1 cellular context compared by ENCODE assay signal in the genomic region with DNA sequence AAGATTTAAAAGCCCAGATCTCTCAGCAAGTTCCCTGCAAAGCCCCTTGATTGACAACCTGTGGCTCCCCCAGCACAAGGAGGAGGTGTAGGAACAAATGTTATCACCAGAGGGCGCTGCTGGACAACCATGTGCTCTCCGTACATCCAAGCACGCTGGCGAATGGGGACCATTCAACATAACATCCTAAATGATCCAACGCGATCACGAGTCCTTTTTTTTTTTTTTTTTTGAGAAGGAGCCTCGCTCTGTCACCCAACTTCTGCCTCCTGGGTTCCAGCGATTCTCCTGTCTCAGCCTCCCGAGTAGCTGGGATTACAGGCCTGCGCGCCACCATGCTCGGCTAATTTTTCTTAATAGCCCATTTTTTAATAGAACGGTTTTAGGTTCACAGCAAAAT.
A peak's percentile ranks its signal among the peaks of the same experiment; 100 is the strongest.
TF ChIP-seq lines count a peak whose summit lies in the region.

No MANE protein-coding gene starts in this region.

TF ChIP-seq in GM12878, 131 proteins besides CTCF, POLR2A, EP300 and RAD21 (continued from another document):
- TF ChIP-seq PBX3 (IDR thresholded peaks at IDR 0.05; ENCODE audit: insufficient replicate concordance, low read depth, low read length) (peak; percentile 74), WRNIP1 (IDR thresholded peaks at IDR 0.05; ENCODE audit: borderline replicate concordance, low read depth, low read length) (no peak), MTA2 (IDR thresholded peaks at IDR 0.05; ENCODE audit: low read depth) (no peak), BCL11A (IDR thresholded peaks at IDR 0.05; ENCODE audit: low read depth, low read length) (no peak), ATF7 (IDR thresholded peaks at IDR 0.05; ENCODE audit: low read depth) (no peak), YY1 (IDR thresholded peaks at IDR 0.05; ENCODE audit: low read depth, low read length) (0 out of 2 replicates have a peak, but pooled peaks have one; percentile 22), CHD4 (IDR thresholded peaks at IDR 0.05) (no peak), RAD51 (IDR thresholded peaks at IDR 0.05) (no peak), BHLHE40 (IDR thresholded peaks at IDR 0.05; ENCODE audit: borderline replicate concordance in 1 of 2, low read depth in 2 of 2, low read length in 1 of 2) (0 out of 4 replicates have a peak, but pooled peaks of 1 of the 2 experiments have one; percentile 10), SMC3 (IDR thresholded peaks at IDR 0.05; ENCODE audit: borderline replicate concordance, low read length) (peak; percentile 74)
